ENCODE assay signal across 9 cellular contexts in the genomic region with DNA sequence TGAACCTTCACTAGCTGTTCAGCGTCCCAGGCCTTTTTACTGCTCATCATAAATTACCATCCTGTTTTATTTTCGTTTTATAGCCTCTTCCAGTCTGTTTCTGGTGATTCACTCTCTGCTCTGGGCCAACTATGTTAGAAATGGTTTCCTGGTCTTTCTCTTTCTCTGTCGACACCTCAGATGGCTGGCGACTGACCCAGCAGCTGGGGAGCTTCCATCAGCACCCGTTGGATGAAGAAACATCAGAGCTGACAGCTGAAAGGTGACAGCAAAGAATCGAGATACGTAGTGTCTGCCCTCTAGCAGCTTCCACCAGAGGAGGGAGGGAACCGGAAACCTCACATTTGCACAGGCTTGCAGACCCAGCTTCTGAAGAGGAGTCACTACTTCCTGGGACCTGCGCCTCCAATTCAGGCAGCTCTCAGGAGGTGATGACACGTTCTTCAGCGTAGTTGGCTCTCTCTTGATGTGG.
DNase-seq lines count a peak whose midpoint lies in the region; ATAC-seq and TF ChIP-seq lines count a peak whose summit lies in the region.
"Had no signal": no experiment of that assay in that cellular context is flagged by ENCODE, and none has a peak within 500 bp of the region (broad histone marks: within the 10 kb centered on the region; RNA-seq: fewer than 3 reads in every experiment).

No MANE protein-coding gene starts in this region.

- TF ChIP-seq CTCF in heart left ventricle (IDR thresholded peaks at IDR 0.05) = no peak

- intact Hi-C loops in activated T-helper 1 cell treated with anti-CD3 and anti-CD28 coated beads, Interleukin-12 subunit alpha, Interleukin-12 subunit beta, Interleukin-2, Interleukin-4 antibody, amounts not matched to agents 30 ng/mL and 10 ng/mL and 1 ng/mL, durations not matched to agents 14 hours and 24 hours and 36 hours (cut with micrococcal nuclease) = no loop called here
- intact Hi-C loops in heart left ventricle (cut with DNase I) = no loop called here

- peaks cover 0 to 20% (median 8%) of the 10 kb centered on the region in 12 donors for H3K4me1 ChIP-seq in heart left ventricle
- H3K4me1 ChIP-seq: BE2C had no signal

- ATAC-seq in heart left ventricle (peak; percentile 89 to 95 (median 93)), HG03196 (IDR thresholded peaks at IDR 0.05; ENCODE audit: unreplicated experiment) (no peak)
- peak; percentile 63 for ATAC-seq in stimulated activated naive CD8-positive, alpha-beta T cell treated with anti-CD3 and anti-CD28 coated beads, Interleukin-15, Interleukin-2, amounts not matched to agents 100 U/mL and 50 U/mL, for 24 hours

- no peaks in the 10 kb centered on the region for H3K27me3 Mint-ChIP-seq in activated T-cell treated with anti-CD3 and anti-CD28 coated beads, Interleukin-2, amount 50 U/mL, for 24 hours
- peaks cover 13% of the 10 kb centered on the region for H3K27me3 Mint-ChIP-seq in activated T-helper 1 cell treated with anti-CD3 and anti-CD28 coated beads, Interleukin-12 subunit alpha, Interleukin-12 subunit beta, Interleukin-2, Interleukin-4 antibody, amounts not matched to agents 30 ng/mL and 10 ng/mL and 1 ng/mL, durations not matched to agents 14 hours and 24 hours and 36 hours (ENCODE audit: insufficient read depth)

- peak overlapping the region in 4 of 12 donors; percentile 1 to 34 (median 30) for H3K27ac ChIP-seq in heart left ventricle

- 17 to 32% (median 24%) methylated on average over 11 of the region's 11 CpGs for WGBS in heart left ventricle, 4 donors

- H3K9me3 Mint-ChIP-seq in activated T-cell treated with anti-CD3 and anti-CD28 coated beads, Interleukin-2, amount 50 U/mL, for 24 hours = no peaks in the 10 kb centered on the region
- no peaks in the 10 kb centered on the region for H3K9me3 Mint-ChIP-seq in activated T-helper 1 cell treated with anti-CD3 and anti-CD28 coated beads, Interleukin-12 subunit alpha, Interleukin-12 subunit beta, Interleukin-2, Interleukin-4 antibody, amounts not matched to agents 30 ng/mL and 10 ng/mL and 1 ng/mL, durations not matched to agents 14 hours and 24 hours and 36 hours

- no peak overlapping the region for H3K4me3 ChIP-seq in heart left ventricle

- no peaks in the 10 kb centered on the region for H3K36me3 ChIP-seq in heart left ventricle
- H3K36me3 ChIP-seq: BE2C had no signal

- DNase-seq in activated T-cell treated with anti-CD3 and anti-CD28 coated beads, Interleukin-2, amount 50 U/mL, for 24 hours = no peak
- no peak for DNase-seq in activated T-cell treated with anti-CD3 and anti-CD28 coated beads, Interleukin-2, amount 50 U/mL, for 1 hour
- peak; percentile 28 for DNase-seq in activated T-helper 1 cell treated with anti-CD3 and anti-CD28 coated beads, Interleukin-12 subunit alpha, Interleukin-12 subunit beta, Interleukin-2, Interleukin-4 antibody, amounts not matched to agents 30 ng/mL and 10 ng/mL and 1 ng/mL, durations not matched to agents 14 hours and 24 hours and 36 hours (ENCODE audit: low spot score)
- DNase-seq in heart left ventricle (peak; percentile 68 to 82 (median 76)), AML-193 (lab: John Stamatoyannopoulos, UW) (no peak), NCI-H2029 treated with DMSO at 0.1 percent for 48 hours (lab: John Stamatoyannopoulos, UW) (no peak)
- no peak for DNase-seq in stimulated activated naive CD8-positive, alpha-beta T cell treated with anti-CD3 and anti-CD28 coated beads, Interleukin-15, Interleukin-2, amounts not matched to agents 100 U/mL and 50 U/mL, for 24 hours
- DNase-seq: BE2C had no signal

- TF ChIP-seq POLR2A in heart left ventricle (IDR thresholded peaks at IDR 0.05) = no peak

- H3K4me1 Mint-ChIP-seq in activated T-cell treated with anti-CD3 and anti-CD28 coated beads, Interleukin-2, amount 50 U/mL, for 24 hours (ENCODE audit: low read depth) = peaks cover 6% of the 10 kb centered on the region
- peaks cover 18% of the 10 kb centered on the region for H3K4me1 Mint-ChIP-seq in activated T-helper 1 cell treated with anti-CD3 and anti-CD28 coated beads, Interleukin-12 subunit alpha, Interleukin-12 subunit beta, Interleukin-2, Interleukin-4 antibody, amounts not matched to agents 30 ng/mL and 10 ng/mL and 1 ng/mL, durations not matched to agents 14 hours and 24 hours and 36 hours (ENCODE audit: low read depth)

- H3K27me3 ChIP-seq in heart left ventricle = peaks cover 0 to 29% (median 0%) of the 10 kb centered on the region in 9 donors
- H3K27me3 ChIP-seq: BE2C had no signal

- H3K27ac Mint-ChIP-seq in activated T-cell treated with anti-CD3 and anti-CD28 coated beads, Interleukin-2, amount 50 U/mL, for 24 hours = peak overlapping the region; percentile 13
- peak overlapping the region; percentile 61 for H3K27ac Mint-ChIP-seq in activated T-helper 1 cell treated with anti-CD3 and anti-CD28 coated beads, Interleukin-12 subunit alpha, Interleukin-12 subunit beta, Interleukin-2, Interleukin-4 antibody, amounts not matched to agents 30 ng/mL and 10 ng/mL and 1 ng/mL, durations not matched to agents 14 hours and 24 hours and 36 hours

- no peaks in the 10 kb centered on the region for H3K9me3 ChIP-seq in heart left ventricle
- H3K9me3 ChIP-seq: BE2C had no signal

- H3K4me3 Mint-ChIP-seq in activated T-cell treated with anti-CD3 and anti-CD28 coated beads, Interleukin-2, amount 50 U/mL, for 24 hours = no peak overlapping the region
- H3K4me3 Mint-ChIP-seq in activated T-helper 1 cell treated with anti-CD3 and anti-CD28 coated beads, Interleukin-12 subunit alpha, Interleukin-12 subunit beta, Interleukin-2, Interleukin-4 antibody, amounts not matched to agents 30 ng/mL and 10 ng/mL and 1 ng/mL, durations not matched to agents 14 hours and 24 hours and 36 hours = no peak overlapping the region

- no peaks in the 10 kb centered on the region for H3K36me3 Mint-ChIP-seq in activated T-cell treated with anti-CD3 and anti-CD28 coated beads, Interleukin-2, amount 50 U/mL, for 24 hours (ENCODE audit: low read depth)
- H3K36me3 Mint-ChIP-seq in activated T-helper 1 cell treated with anti-CD3 and anti-CD28 coated beads, Interleukin-12 subunit alpha, Interleukin-12 subunit beta, Interleukin-2, Interleukin-4 antibody, amounts not matched to agents 30 ng/mL and 10 ng/mL and 1 ng/mL, durations not matched to agents 14 hours and 24 hours and 36 hours (ENCODE audit: low read depth) = no peaks in the 10 kb centered on the region

Comparison
In these comparisons a context has a peak if more than half of its experiments do, and no peak if none do; other contexts are left out.
1. DNase-seq: peak in activated T-helper 1 cell treated with anti-CD3 and anti-CD28 coated beads, Interleukin-12 subunit alpha, Interleukin-12 subunit beta, Interleukin-2, Interleukin-4 antibody, amounts not matched to agents 30 ng/mL and 10 ng/mL and 1 ng/mL, durations not matched to agents 14 hours and 24 hours and 36 hours (single experiment) and heart left ventricle (5 of 5); none in activated T-cell treated with anti-CD3 and anti-CD28 coated beads, Interleukin-2, amount 50 U/mL, for 24 hours (single experiment), activated T-cell treated with anti-CD3 and anti-CD28 coated beads, Interleukin-2, amount 50 U/mL, for 1 hour (single experiment), stimulated activated naive CD8-positive, alpha-beta T cell treated with anti-CD3 and anti-CD28 coated beads, Interleukin-15, Interleukin-2, amounts not matched to agents 100 U/mL and 50 U/mL, for 24 hours (single experiment), AML-193 (0 of 2) and NCI-H2029 treated with DMSO at 0.1 percent for 48 hours (single experiment).